1 cellular context compared by ENCODE assay signal in genomic region chr1:229624521-229624905, GRCh38.
TF ChIP-seq lines count a peak whose summit lies in the region.

No MANE protein-coding gene starts in this region.

TF ChIP-seq in K562, 482 proteins besides CTCF, POLR2A, EP300 and RAD21 (continued from another document):
- 0 out of 2 replicates have a peak, but pooled peaks have one; percentile 11 for TF ChIP-seq LCOR (CRISPR knock-in tag; IDR thresholded peaks at IDR 0.05)
